Comparison of ENCODE assay signal across 13 cellular contexts in genomic region chr12:89231686-89232085, GRCh38.
"Had no signal": no experiment of that assay in that cellular context is flagged by ENCODE, and none has a peak within 500 bp of the region (broad histone marks: within the 10 kb centered on the region; RNA-seq: fewer than 3 reads in every experiment).

No MANE protein-coding gene starts in this region.

- H3K4me3 Mint-ChIP-seq: memory B cell, T-cell had no signal

- H3K9me3 Mint-ChIP-seq: memory B cell, T-cell had no signal

- H3K36me3 Mint-ChIP-seq: memory B cell, T-cell had no signal

- H3K27me3 Mint-ChIP-seq: T-cell had no signal

- ATAC-seq: left lobe of liver, psoas muscle, right lobe of liver, T-cell had no signal

- H3K27ac Mint-ChIP-seq: memory B cell, T-cell had no signal

- DNase-seq: activated gamma-delta T cell treated with Interleukin-2 at 50 U/mL for 16 hours; dorsolateral prefrontal cortex; foreskin melanocyte; head of caudate nucleus; psoas muscle; right lobe of liver; stimulated activated CD4-positive, alpha-beta T cell treated with anti-CD3 and anti-CD28 coated beads, Interleukin-2, amount 100 ng/mL, for 24 hours; stimulated activated naive CD4-positive, alpha-beta T cell; substantia nigra; T-cell; transverse colon had no signal
